Comparison of ENCODE assay signal across 8 cellular contexts in the genomic region with DNA sequence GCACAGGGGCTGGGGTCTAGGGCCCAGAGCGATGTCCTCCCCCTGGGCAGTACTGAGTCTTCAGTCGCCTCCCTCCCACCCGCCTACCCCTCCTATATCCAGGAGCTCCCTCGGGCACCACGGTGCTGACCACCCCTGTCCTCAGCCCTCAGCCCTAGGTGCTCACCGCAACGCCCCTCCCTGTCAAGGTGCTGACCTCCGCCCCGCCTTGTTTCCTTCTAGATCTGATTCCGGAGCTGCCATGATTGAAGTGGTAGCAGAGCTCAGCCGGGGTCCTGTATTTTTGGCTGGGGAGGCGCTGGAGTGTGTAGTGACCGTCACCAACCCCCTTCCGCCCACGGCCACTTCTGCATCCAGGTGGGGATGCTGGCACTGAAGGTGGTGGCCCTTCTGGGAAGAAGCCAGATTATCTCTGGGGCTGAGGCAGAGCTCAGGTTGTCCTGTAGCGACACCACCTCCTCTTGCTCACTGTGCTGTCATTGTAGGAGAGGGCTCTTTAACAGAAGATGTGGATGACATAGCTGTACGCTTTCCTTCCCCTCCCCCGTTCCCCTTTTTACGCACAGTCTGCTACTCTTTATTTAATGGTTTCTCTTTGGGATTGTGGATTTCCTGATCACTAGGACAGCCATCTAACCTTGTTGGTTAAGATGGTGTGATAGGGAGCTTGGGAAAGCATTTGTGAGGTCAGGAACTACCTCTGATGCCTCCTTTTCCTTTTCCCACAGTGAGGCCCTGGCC. TPM values are rescaled to one million over a fixed set of nuclear protein-coding genes. Genes with fewer than 3 reads are reported as not detected.
A peak's percentile ranks its signal among the peaks of the same experiment; 100 is the strongest.
DNase-seq lines count a peak whose midpoint lies in the region; ATAC-seq and TF ChIP-seq lines count a peak whose summit lies in the region.

No MANE protein-coding gene starts in this region.

- H3K4me1 ChIP-seq in Caco-2 (peaks cover 23% of the 10 kb centered on the region), IMR-90 (ENCODE audit: control insufficient read depth, insufficient read depth, low read length) (peaks cover 14% of the 10 kb centered on the region), endocrine pancreas (ENCODE audit: control insufficient read depth, insufficient read depth, low read length) (peaks cover 10% of the 10 kb centered on the region), muscle layer of duodenum (ENCODE audit: control insufficient read depth in 1 of 2, insufficient read depth in 2 of 2, low read length in 2 of 2) (peaks cover 25 to 39% of the 10 kb centered on the region in 2 donors), upper lobe of right lung (peaks cover 42% of the 10 kb centered on the region)

- peak overlapping the region; percentile 97 for H3K4ac ChIP-seq in IMR-90 (ENCODE audit: low read depth, low read length)

- no peaks in the 10 kb centered on the region for H3K9me3 Mint-ChIP-seq in Caco-2 (ENCODE audit: unreplicated experiment)

- no peak for TF ChIP-seq RAD21 in IMR-90 (IDR thresholded peaks at IDR 0.05; ENCODE audit: low read length)

- peak overlapping the region; percentile 62; the same call in 1 of the 2 replicates for H2BK120ac ChIP-seq in IMR-90 (ENCODE audit: low read depth, low read length)

- H3K56ac ChIP-seq in IMR-90 (ENCODE audit: extremely low read depth, insufficient read depth, low read length), result peak overlapping the region; percentile 47; the same call in 1 of the 2 replicates

- CTCF ChIA-PET in Caco-2 (lab: Charles Lee) (interaction anchor here (0.7 to 3.4 kb wide), 11 partner anchors 14 to 313 kb away, joined by 3 to 21 read pairs (median 4); partner anchors contain the start of genes CCDC107, CREB3, HINT2 and RMRP), IMR-90 (lab: Yijun Ruan, JAX) (interaction anchor here (0.6 to 2.7 kb wide), 2 partner anchors 14 to 114 kb away, joined by 3 to 7 read pairs; no protein-coding TSS in a partner anchor)

- peak overlapping the region; percentile 73 for H2BK5ac ChIP-seq in IMR-90 (ENCODE audit: low read depth, low read length, poor library complexity, severe bottlenecking)

- peak overlapping the region; percentile 99 for H3K14ac ChIP-seq in IMR-90 (replicated peaks; ENCODE audit: low read depth, low read length)

- peak overlapping the region; percentile 99 for H3K9ac ChIP-seq in IMR-90 (ENCODE audit: low read depth, low read length)
- H3K9ac ChIP-seq in endocrine pancreas (ENCODE audit: control insufficient read depth, insufficient read depth, low read length), result peak overlapping the region; percentile 95

- TF ChIP-seq POLR2A in IMR-90 (IDR thresholded peaks at IDR 0.05; ENCODE audit: low read depth, low read length), result no peak

- H2BK15ac ChIP-seq in IMR-90 (ENCODE audit: low read depth, low read length), result 0 out of 3 replicates have a peak overlapping the region, but pooled peaks have one; percentile 28

- peak overlapping the region; percentile 65 for H4K5ac ChIP-seq in IMR-90 (ENCODE audit: low read depth, low read length)

- in situ Hi-C loops in IMR-90 (cut with MboI; ENCODE audit: low sequenced_read_pairs), result no loop called here

- H3K9me1 ChIP-seq in IMR-90 (ENCODE audit: insufficient read depth, low read length), result peaks cover 21% of the 10 kb centered on the region

- intact Hi-C loops in Caco-2 (cut with micrococcal nuclease; ENCODE audit: unreplicated experiment) (loop anchor here (2.0 to 5.0 kb wide), 2 partner anchors 17 to 68 kb away; partner anchors contain the start of genes CREB3, HINT2 and TLN1), IMR-90 (cut with micrococcal nuclease) (no loop called here), upper lobe of right lung (cut with DNase I) (no loop called here)

- peaks cover 43 to 56% of the 10 kb centered on the region in 2 experiments for H3K79me1 ChIP-seq in IMR-90 (ENCODE audit: low read depth in 1 of 2, low read length in 2 of 2)

- peaks cover 22% of the 10 kb centered on the region for H3K4me1 Mint-ChIP-seq in Caco-2 (ENCODE audit: low read depth, unreplicated experiment)

- no CpG with 5 or more reads among the region's 19 CpGs for WGBS in IMR-90 (ENCODE audit: extremely low coverage in 2 of 2, insufficient read length in 1 of 2), 2 experiments

- H3K36me3 ChIP-seq in Caco-2 (ENCODE audit: control insufficient read depth, insufficient read depth, low read length) (peaks cover 6% of the 10 kb centered on the region), IMR-90 (ENCODE audit: control insufficient read depth, insufficient read depth, low read length) (peaks cover 37% of the 10 kb centered on the region), endocrine pancreas (ENCODE audit: control insufficient read depth, insufficient read depth, low read length) (no peaks in the 10 kb centered on the region), muscle layer of duodenum (ENCODE audit: control insufficient read depth in 1 of 2, insufficient read depth in 2 of 2, low read length in 2 of 2) (peaks cover 34 to 39% of the 10 kb centered on the region in 2 donors), upper lobe of right lung (peaks cover 43% of the 10 kb centered on the region)

- H3K18ac ChIP-seq in IMR-90 (ENCODE audit: low read depth, low read length), result no peak overlapping the region; the same call in 1 of the 2 replicates

- no TSS peak for BruUV-seq in Caco-2 (replicated peaks; lab: Mats Ljungman, UMichigan)
- no TSS peak for BruUV-seq in IMR-90 (replicated peaks; lab: Mats Ljungman, UMichigan)

- H3K4me2 ChIP-seq in IMR-90 (ENCODE audit: low read depth, low read length), result peak overlapping the region; percentile 98

- peak overlapping the region; percentile 27 for H2AK5ac ChIP-seq in IMR-90 (ENCODE audit: low read depth, low read length)

- POLR2A ChIA-PET in Caco-2 (lab: Charles Lee), result interaction anchor here (0.6 to 4.1 kb wide), 10 partner anchors 11 to 678 kb away, joined by 3 to 41 read pairs (median 4); partner anchors contain the start of genes CCDC107, CREB3, RECK and RMRP
- POLR2A ChIA-PET in IMR-90 (lab: Charles Lee; ENCODE audit: unreplicated experiment), result no interaction called here

- H2AK9ac ChIP-seq in IMR-90 (replicated peaks; ENCODE audit: low read depth, low read length, poor library complexity), result peak overlapping the region; percentile 65

- DNase-seq in Caco-2 (peak; percentile 57 to 58), IMR-90 (no peak), upper lobe of right lung (peak; percentile 78), NCI-H345 treated with DMSO at 0.1 percent for 48 hours (lab: John Stamatoyannopoulos, UW; ENCODE audit: unreplicated experiment) (no peak)
- peak; percentile 41 to 60 for DNase-seq in activated CD4-positive, alpha-beta T cell treated with anti-CD3 and anti-CD28 coated beads, Interleukin-2, amount 50 U/mL, for 48 hours

- peak overlapping the region; percentile 86 for H3K4me3 Mint-ChIP-seq in Caco-2 (ENCODE audit: unreplicated experiment)

- no peak for TF ChIP-seq CTCF in Caco-2 (IDR thresholded peaks at IDR 0.05; ENCODE audit: insufficient read depth in 1 of 2, low read depth in 1 of 2, low read length in 1 of 2, severe bottlenecking in 1 of 2, unreplicated experiment in 1 of 2)
- no peak for TF ChIP-seq CTCF in IMR-90 (conservative IDR thresholded peaks at IDR 0.05; ENCODE audit: low read depth, low read length)
- TF ChIP-seq CTCF in upper lobe of right lung (IDR thresholded peaks at IDR 0.05), result no peak

- peaks cover 35% of the 10 kb centered on the region for H3K36me3 Mint-ChIP-seq in Caco-2 (ENCODE audit: insufficient read depth, unreplicated experiment)

- H3K27ac Mint-ChIP-seq in Caco-2 (ENCODE audit: unreplicated experiment), result peak overlapping the region; percentile 85

- ATAC-seq in GM21390 (IDR thresholded peaks at IDR 0.05; ENCODE audit: unreplicated experiment) (peak; percentile 33), IMR-90 (ENCODE audit: low read depth) (peak; percentile 18), upper lobe of right lung (peak; percentile 57)

- H4K8ac ChIP-seq in IMR-90 (ENCODE audit: low read depth in 2 of 2, low read length in 2 of 2), result peak overlapping the region; percentile 97 to 100

- peak overlapping the region; percentile 73 for H3K23ac ChIP-seq in IMR-90 (ENCODE audit: low read depth, low read length)

- no peak overlapping the region for H2BK20ac ChIP-seq in IMR-90 (ENCODE audit: low read depth, low read length)

- H3K9me3 ChIP-seq in Caco-2 (no peaks in the 10 kb centered on the region), IMR-90 (ENCODE audit: control insufficient read depth, insufficient read depth, low read length) (no peaks in the 10 kb centered on the region), endocrine pancreas (ENCODE audit: control insufficient read depth, low read length) (no peaks in the 10 kb centered on the region), muscle layer of duodenum (ENCODE audit: control insufficient read depth in 1 of 2, low read length in 2 of 2) (no peaks in the 10 kb centered on the region), upper lobe of right lung (no peaks in the 10 kb centered on the region)

- H3K27ac ChIP-seq in IMR-90 (ENCODE audit: insufficient read depth, low read length) (peak overlapping the region; percentile 94), muscle layer of duodenum (ENCODE audit: low read length) (peak overlapping the region; percentile 75), upper lobe of right lung (peak overlapping the region; percentile 91)

- no peaks in the 10 kb centered on the region for H3K27me3 ChIP-seq in Caco-2 (replicated peaks; ENCODE audit: control insufficient read depth, insufficient read depth, low read length)
- H3K27me3 ChIP-seq in IMR-90 (ENCODE audit: control insufficient read depth, insufficient read depth, low read length), result no peaks in the 10 kb centered on the region
- no peaks in the 10 kb centered on the region for H3K27me3 ChIP-seq in endocrine pancreas (ENCODE audit: control insufficient read depth, insufficient read depth, low read length)
- H3K27me3 ChIP-seq in muscle layer of duodenum (ENCODE audit: low read depth, low read length), result no peaks in the 10 kb centered on the region
- H3K27me3 ChIP-seq in upper lobe of right lung, result no peaks in the 10 kb centered on the region

- peak overlapping the region; percentile 89 for H3K4me3 ChIP-seq in Caco-2 (ENCODE audit: low read depth, low read length)
- peak overlapping the region; percentile 98 for H3K4me3 ChIP-seq in IMR-90 (ENCODE audit: insufficient read depth, low read depth, low read length)
- peak overlapping the region; percentile 78 for H3K4me3 ChIP-seq in endocrine pancreas (ENCODE audit: control insufficient read depth, insufficient read depth, low read length)
- peak overlapping the region; percentile 77 to 97 for H3K4me3 ChIP-seq in muscle layer of duodenum (ENCODE audit: low read depth in 1 of 2, low read length in 2 of 2)
- H3K4me3 ChIP-seq in upper lobe of right lung, result peak overlapping the region; percentile 98

- H2AFZ ChIP-seq in IMR-90 (replicated peaks; ENCODE audit: low read length, poor library complexity), result peak overlapping the region; percentile 99

- peak overlapping the region; percentile 95 for H4K91ac ChIP-seq in IMR-90 (ENCODE audit: insufficient read depth, low read depth, low read length)

- no peaks in the 10 kb centered on the region for H3K27me3 Mint-ChIP-seq in Caco-2 (ENCODE audit: insufficient read depth, unreplicated experiment)

- H4K20me1 ChIP-seq in IMR-90 (ENCODE audit: insufficient read depth, low read length), result peaks cover 31% of the 10 kb centered on the region

- dilution Hi-C loops in IMR-90 (cut with HindIII; ENCODE audit: low sequenced_read_pairs, unreplicated experiment), result no loop called here

RNA-seq across cellular contexts. Expression of gene RGP1, which starts 0.6 kb away (rescaled TPM):
- total RNA-seq in Caco-2 (2022), result 25.0 and 27.1 TPM in 2 replicates
- 10.2 and 10.8 TPM in 2 replicates for total RNA-seq in IMR-90 (2012; rRNA removed)
- 13.5 and 14.3 TPM in 2 replicates for polyA plus RNA-seq in IMR-90 (2012; rRNA removed)
- 7.7 and 11.0 TPM in 2 replicates for polyA plus RNA-seq in IMR-90 (2012; cell fraction: cytosol; rRNA removed)
- polyA plus RNA-seq in IMR-90 (2012; cell fraction: nucleus; rRNA removed; ENCODE audit: low replicate concordance), result 23.7 and 25.1 TPM in 2 replicates
- 34.6 TPM for total RNA-seq in upper lobe of right lung

RNA-seq across cellular contexts. Expression of gene GBA2, which starts 0.7 kb away (rescaled TPM):
- total RNA-seq in Caco-2 (2022), result 108 and 111 TPM in 2 replicates
- 14.2 and 18.1 TPM in 2 replicates for total RNA-seq in IMR-90 (2012; rRNA removed)
- polyA plus RNA-seq in IMR-90 (2012; rRNA removed), result 37.0 and 38.2 TPM in 2 replicates
- 16.3 and 18.2 TPM in 2 replicates for polyA plus RNA-seq in IMR-90 (2012; cell fraction: cytosol; rRNA removed)
- polyA plus RNA-seq in IMR-90 (2012; cell fraction: nucleus; rRNA removed; ENCODE audit: low replicate concordance), result 206 and 250 TPM in 2 replicates
- total RNA-seq in upper lobe of right lung, result 99.1 TPM

RNA-seq across cellular contexts. Expression of gene MSMP, which starts 4.4 kb away (rescaled TPM):
- total RNA-seq in Caco-2 (2022), result not detected in 2 replicates
- total RNA-seq in IMR-90 (2012; rRNA removed), result not detected in 2 replicates
- polyA plus RNA-seq in IMR-90 (2012; rRNA removed), result not detected in 2 replicates
- polyA plus RNA-seq in IMR-90 (2012; cell fraction: cytosol; rRNA removed), result not detected in 2 replicates
- not detected in 2 replicates for polyA plus RNA-seq in IMR-90 (2012; cell fraction: nucleus; rRNA removed; ENCODE audit: low replicate concordance)
- total RNA-seq in upper lobe of right lung, result not detected

RNA-seq across cellular contexts. Expression of gene CREB3, which starts 17.2 kb away (rescaled TPM):
- total RNA-seq in Caco-2 (2022), result 50.4 and 54.1 TPM in 2 replicates
- total RNA-seq in IMR-90 (2012; rRNA removed), result 105 and 106 TPM in 2 replicates
- 54.9 and 60.7 TPM in 2 replicates for polyA plus RNA-seq in IMR-90 (2012; rRNA removed)
- 86.1 and 133 TPM in 2 replicates for polyA plus RNA-seq in IMR-90 (2012; cell fraction: cytosol; rRNA removed)
- 30.7 and 40.3 TPM in 2 replicates for polyA plus RNA-seq in IMR-90 (2012; cell fraction: nucleus; rRNA removed; ENCODE audit: low replicate concordance)
- total RNA-seq in upper lobe of right lung, result 34.9 TPM

RNA-seq across cellular contexts. Expression of gene TLN1, which starts 17.7 kb away (rescaled TPM):
- total RNA-seq in Caco-2 (2022), result 147 and 165 TPM in 2 replicates
- 337 and 346 TPM in 2 replicates for total RNA-seq in IMR-90 (2012; rRNA removed)
- polyA plus RNA-seq in IMR-90 (2012; rRNA removed), result 224 and 228 TPM in 2 replicates
- polyA plus RNA-seq in IMR-90 (2012; cell fraction: cytosol; rRNA removed), result 134 and 262 TPM in 2 replicates
- 206 and 469 TPM in 2 replicates for polyA plus RNA-seq in IMR-90 (2012; cell fraction: nucleus; rRNA removed; ENCODE audit: low replicate concordance)
- total RNA-seq in upper lobe of right lung, result 439 TPM

Comparison
In these comparisons a context has a peak if more than half of its experiments do, and no peak if none do; other contexts are left out.
1. DNase-seq: peak in Caco-2 (2 of 2), activated CD4-positive, alpha-beta T cell treated with anti-CD3 and anti-CD28 coated beads, Interleukin-2, amount 50 U/mL, for 48 hours (2 of 2) and upper lobe of right lung (single experiment); none in IMR-90 (single experiment) and NCI-H345 treated with DMSO at 0.1 percent for 48 hours (single experiment).
2. Peak in every context shown above with its lines, with median percentiles within 50 percentile points of each other: H3K4me3 ChIP-seq, ATAC-seq and H3K27ac ChIP-seq.